Comparison of ENCODE assay signal across 24 cellular contexts in the genomic region with DNA sequence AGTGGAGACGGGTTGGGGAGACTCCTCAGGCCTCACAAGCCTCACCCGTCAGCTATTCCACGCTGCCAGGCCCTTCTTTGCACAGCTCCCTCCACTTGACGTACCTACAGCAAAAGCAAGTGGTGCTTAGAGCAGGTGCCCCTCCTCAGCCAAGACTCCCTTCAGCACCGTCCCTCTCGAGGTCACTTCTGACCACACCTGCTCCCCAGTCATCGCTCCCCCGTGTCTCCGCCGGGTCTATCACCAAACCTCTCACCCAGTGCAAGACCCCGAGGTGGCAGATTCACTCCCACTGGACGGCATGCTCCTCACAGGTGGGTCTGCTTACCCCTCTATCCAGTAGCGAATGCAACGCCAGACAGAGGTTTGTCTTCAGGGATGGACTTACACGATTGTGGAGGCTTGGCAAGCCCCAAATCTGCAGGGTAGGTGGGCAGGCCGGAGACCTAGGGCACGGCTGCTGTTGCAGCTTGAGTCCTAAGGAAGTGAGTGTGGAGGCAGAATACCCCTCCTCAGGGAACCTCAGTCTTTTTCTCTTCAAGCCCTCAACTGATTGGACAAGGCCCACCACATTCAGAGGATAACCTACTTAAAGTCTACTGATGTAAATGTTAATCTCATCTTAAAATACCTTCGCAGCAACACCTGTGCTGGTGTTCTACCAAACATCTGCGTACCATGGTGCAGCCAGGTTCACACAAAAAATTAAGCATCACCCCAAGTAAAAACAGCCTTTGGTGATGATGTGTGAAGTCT. TPM values are rescaled to one million over a fixed set of nuclear protein-coding genes. Genes with fewer than 3 reads are reported as not detected.
DNase-seq lines count a peak whose midpoint lies in the region; ATAC-seq, FAIRE-seq and TF ChIP-seq lines count a peak whose summit lies in the region.
"Had no signal": no experiment of that assay in that cellular context is flagged by ENCODE, and none has a peak within 500 bp of the region (broad histone marks: within the 10 kb centered on the region; RNA-seq: fewer than 3 reads in every experiment).

No MANE protein-coding gene starts in this region.

- TF ChIP-seq EP300 in H1 (IDR thresholded peaks at IDR 0.05; ENCODE audit: borderline replicate concordance in 1 of 2, low read depth in 2 of 2, low read length in 2 of 2): no peak
- TF ChIP-seq EP300 in tibial nerve (IDR thresholded peaks at IDR 0.05): no peak

- H4K8ac ChIP-seq in H1 (ENCODE audit: extremely low read depth, insufficient read depth, low read length) (no peak overlapping the region), neuronal stem cell (ENCODE audit: low read depth, low read length) (no peak overlapping the region)

- no peak overlapping the region for H2AFZ ChIP-seq in H1 (ENCODE audit: low read length)
- no peak overlapping the region for H2AFZ ChIP-seq in neuronal stem cell (ENCODE audit: low read length)

- H3K79me2 ChIP-seq in H1 (ENCODE audit: control insufficient read depth in 1 of 2, insufficient read depth in 2 of 2, low read length in 2 of 2): no peaks in the 10 kb centered on the region

- no peak overlapping the region for H3K56ac ChIP-seq in H1 (replicated peaks; ENCODE audit: insufficient read length, low read depth, low read length)

- TF ChIP-seq POLR2A in H1 (IDR thresholded peaks at IDR 0.05; ENCODE audit: control extremely low read depth in 1 of 2, low read depth in 2 of 2, low read length in 2 of 2) (no peak), tibial nerve (IDR thresholded peaks at IDR 0.05) (no peak)

- H3K27me3 ChIP-seq in H1 (replicated peaks in 1 of 4; ENCODE audit: control insufficient read depth in 3 of 4, extremely low read depth in 1 of 4, insufficient read depth in 3 of 4, low read length in 3 of 4) (peaks cover 0 to 21% (median 15%) of the 10 kb centered on the region in 4 experiments; a peak in 6 of 7 replicates), neuronal stem cell (ENCODE audit: control insufficient read depth in 3 of 3, insufficient read depth in 3 of 3, low read depth in 1 of 3, low read length in 3 of 3) (peaks cover 0 to 26% (median 14%) of the 10 kb centered on the region in 3 experiments), upper lobe of right lung (peaks cover 17% of the 10 kb centered on the region), tibial nerve (peaks cover 0 to 41% of the 10 kb centered on the region in 2 donors)

- no peaks in the 10 kb centered on the region for H4K20me1 ChIP-seq in H1 (replicated peaks in 1 of 2; ENCODE audit: control insufficient read depth in 1 of 2, insufficient read depth in 2 of 2, low read length in 2 of 2)

- intact Hi-C loops in upper lobe of right lung (cut with DNase I): no loop called here

- H3K36me3 ChIP-seq in H1 (ENCODE audit: control insufficient read depth in 2 of 4, insufficient read depth in 4 of 4, low read length in 3 of 4): no peaks in the 10 kb centered on the region
- H3K36me3 ChIP-seq in neuronal stem cell (replicated peaks in 1 of 2; ENCODE audit: control insufficient read depth in 2 of 2, insufficient read depth in 2 of 2, low read length in 2 of 2): no peaks in the 10 kb centered on the region
- no peaks in the 10 kb centered on the region for H3K36me3 ChIP-seq in upper lobe of right lung
- H3K36me3 ChIP-seq in tibial nerve: no peaks in the 10 kb centered on the region
- H3K36me3 ChIP-seq: BE2C had no signal

- H4K91ac ChIP-seq in H1 (replicated peaks; ENCODE audit: insufficient read length, low read length): no peak overlapping the region
- no peak overlapping the region for H4K91ac ChIP-seq in neuronal stem cell (ENCODE audit: low read depth, low read length, poor library complexity)

- H3K4me1 ChIP-seq in H1 (replicated peaks in 1 of 4; ENCODE audit: control insufficient read depth in 3 of 4, insufficient read depth in 4 of 4, low read length in 3 of 4) (peaks cover 0 to 9% (median 5%) of the 10 kb centered on the region in 4 experiments; a peak in 3 of 7 replicates), neuronal stem cell (ENCODE audit: control insufficient read depth in 2 of 2, insufficient read depth in 1 of 2, low read depth in 1 of 2, low read length in 2 of 2) (peaks cover 0 to 2% of the 10 kb centered on the region in 2 donors), upper lobe of right lung (peaks cover 4% of the 10 kb centered on the region), tibial nerve (peaks cover 0 to 13% (median 6%) of the 10 kb centered on the region in 4 donors)
- H3K4me1 ChIP-seq: BE2C had no signal

- no peak for TF ChIP-seq CTCF in VCaP (conservative IDR thresholded peaks at IDR 0.05)
- no peak for TF ChIP-seq CTCF in H1 (IDR thresholded peaks at IDR 0.05; ENCODE audit: control extremely low read depth in 1 of 3, insufficient read depth in 1 of 3, low read depth in 1 of 3, low read length in 3 of 3)
- TF ChIP-seq CTCF in upper lobe of right lung (IDR thresholded peaks at IDR 0.05): no peak
- TF ChIP-seq CTCF in tibial nerve (IDR thresholded peaks at IDR 0.05): no peak

- H3K14ac ChIP-seq in H1 (ENCODE audit: insufficient read length) (no peak overlapping the region), neuronal stem cell (ENCODE audit: low read length) (no peak overlapping the region)

- H3K9me3 ChIP-seq in H1 (ENCODE audit: insufficient read depth in 2 of 2, low read depth in 1 of 2, low read length in 1 of 2): no peaks in the 10 kb centered on the region
- H3K9me3 ChIP-seq in neuronal stem cell (replicated peaks in 1 of 2; ENCODE audit: control insufficient read depth in 2 of 2, insufficient read depth in 1 of 2, low read depth in 1 of 2, low read length in 2 of 2): no peaks in the 10 kb centered on the region
- H3K9me3 ChIP-seq in upper lobe of right lung: no peaks in the 10 kb centered on the region
- no peaks in the 10 kb centered on the region for H3K9me3 ChIP-seq in tibial nerve
- H3K9me3 ChIP-seq: BE2C had no signal

- peaks cover 5% of the 10 kb centered on the region; the same call in 1 of the 2 replicates for H3K23me2 ChIP-seq in H1 (ENCODE audit: low read depth, low read length)

- WGBS in H1 (ENCODE audit: extremely low coverage in 1 of 2, insufficient coverage in 1 of 2, insufficient read length in 1 of 2, insufficient replicate concordance in 2 of 2, low coverage in 1 of 2, low lambda C conversion rate in 2 of 2, missing lambda C conversion rate in 1 of 2), 2 experiments: 91% methylated on average over 19 of the region's 19 CpGs; no CpG with 5 or more reads in 1 of the 2 experiments
- no CpG with 5 or more reads among the region's 19 CpGs for WGBS in neuronal stem cell (ENCODE audit: extremely low coverage in 2 of 2, insufficient read length in 2 of 2, insufficient replicate concordance in 1 of 2), 2 donors
- WGBS in tibial nerve, 2 donors: 94 to 96% methylated on average over 19 of the region's 19 CpGs

- H3K4ac ChIP-seq in H1 (replicated peaks; ENCODE audit: insufficient read length, low read depth, low read length) (no peak overlapping the region), neuronal stem cell (ENCODE audit: low read length) (no peak overlapping the region)

- H2BK12ac ChIP-seq in H1 (ENCODE audit: low read depth, low read length) (no peak overlapping the region), neuronal stem cell (ENCODE audit: low read length) (no peak overlapping the region)

- ATAC-seq in upper lobe of right lung: peak; percentile 26
- ATAC-seq: HCT116 had no signal

- TF ChIP-seq RAD21 in H1 (IDR thresholded peaks at IDR 0.05 in 1 of 2, conservative IDR thresholded peaks at IDR 0.05 in 1 of 2; ENCODE audit: low read depth in 2 of 2, low read length in 2 of 2): no peak

- no peak overlapping the region for H2AK5ac ChIP-seq in H1 (ENCODE audit: low read depth, low read length)
- H2AK5ac ChIP-seq in neuronal stem cell (ENCODE audit: low read depth, low read length): peak overlapping the region; percentile 64

- no peak overlapping the region for H3K18ac ChIP-seq in H1 (ENCODE audit: extremely low read depth, low read length)
- H3K18ac ChIP-seq in neuronal stem cell (ENCODE audit: low read length): no peak overlapping the region

- H2BK20ac ChIP-seq in H1 (ENCODE audit: low read length): no peak overlapping the region

- H3K4me2 ChIP-seq in H1 (ENCODE audit: insufficient read depth in 1 of 2, low read depth in 2 of 2, low read length in 2 of 2) (no peak overlapping the region; a peak in 1 of 4 replicates), neuronal stem cell (ENCODE audit: insufficient read depth, low read length, poor library complexity, severe bottlenecking) (no peak overlapping the region)

- no peaks in the 10 kb centered on the region for H3K79me1 ChIP-seq in H1 (ENCODE audit: low read depth, low read length)
- no peaks in the 10 kb centered on the region for H3K79me1 ChIP-seq in neuronal stem cell (ENCODE audit: low read depth, low read length)

- H3K27ac ChIP-seq in VCaP (peak overlapping the region; percentile 74; the same call in 1 of the 2 replicates), H1 (ENCODE audit: low read depth, low read length) (no peak overlapping the region), neuronal stem cell (replicated peaks; ENCODE audit: low read length) (no peak overlapping the region), upper lobe of right lung (no peak overlapping the region), tibial nerve (no peak overlapping the region)

- CTCF ChIA-PET in H1 (lab: Charles Lee; ENCODE audit: partially characterized antibody): interaction anchor here (0.7 to 1.4 kb wide), 4 partner anchors 60 to 180 kb away, joined by 3 read pairs; no protein-coding TSS in a partner anchor

- no peak overlapping the region for H4K5ac ChIP-seq in H1 (ENCODE audit: insufficient read length, low read depth, low read length)

- peak overlapping the region; percentile 40; the same call in 1 of the 2 replicates for H2BK15ac ChIP-seq in H1 (ENCODE audit: low read length)
- H2BK15ac ChIP-seq in neuronal stem cell (ENCODE audit: low read length): no peak overlapping the region

- no peak overlapping the region for H3K4me3 ChIP-seq in H1 (ENCODE audit: extremely low read depth in 1 of 4, insufficient read depth in 2 of 4, low read depth in 3 of 4, low read length in 4 of 4)
- H3K4me3 ChIP-seq in neuronal stem cell (ENCODE audit: low read length in 2 of 2): no peak overlapping the region
- no peak overlapping the region for H3K4me3 ChIP-seq in upper lobe of right lung
- no peak overlapping the region for H3K4me3 ChIP-seq in tibial nerve

- H2BK5ac ChIP-seq in H1 (ENCODE audit: low read depth, low read length) (no peak overlapping the region), neuronal stem cell (ENCODE audit: low read length) (no peak overlapping the region)

- no peak for FAIRE-seq in H1 (lab: Jason Lieb, UNC)
- FAIRE-seq: GM12891, GM18507, HTR-8/SVneo had no signal

- no peak overlapping the region for H3K9ac ChIP-seq in H1 (replicated peaks in 1 of 4; ENCODE audit: extremely low read depth in 1 of 4, low read depth in 3 of 4, low read length in 3 of 4)
- H3K9ac ChIP-seq in neuronal stem cell (ENCODE audit: low read depth, low read length, poor library complexity): no peak overlapping the region

- POLR2A ChIA-PET in H1 (lab: Charles Lee; ENCODE audit: partially characterized antibody): interaction anchor here (0.6 kb wide), 1 partner anchor 271 kb away, joined by 5 read pairs; no protein-coding TSS in a partner anchor

- DNase-seq in H1 (ENCODE audit: low read depth in 1 of 2, low spot score in 2 of 2) (no peak), neuronal stem cell (ENCODE audit: low spot score) (no peak), upper lobe of right lung (no peak), tibial nerve (ENCODE audit: low spot score in 2 of 2) (no peak), KG1 (lab: John Stamatoyannopoulos, UW) (no peak), AG20443 (ENCODE audit: low spot score) (no peak)
- DNase-seq: BE2C; C1 segment of cervical spinal cord; CD4-positive, CD25-positive, alpha-beta regulatory T cell; CD8-positive, alpha-beta memory T cell; COR-L47; DMS 273 treated with DMSO at 0.1 percent for 48 hours; DND-41; EL; IMR-90 had no signal

- H2BK120ac ChIP-seq in H1 (replicated peaks; ENCODE audit: low read depth, low read length) (no peak overlapping the region), neuronal stem cell (ENCODE audit: low read depth, low read length) (no peak overlapping the region)

- H3K23ac ChIP-seq in H1 (ENCODE audit: insufficient read length): no peak overlapping the region
- H3K23ac ChIP-seq in neuronal stem cell (ENCODE audit: low read depth, low read length, poor library complexity): no peak overlapping the region

RNA-seq across cellular contexts. Expression of a gene that starts 14.5 kb away (rescaled TPM):
- total RNA-seq in H1 (2021; fragmentation: NEBNext Ultra II Directional; extraction: Animal tissue kit (Norgen Biotek cat#: 25700)): 0.35 TPM in 1 of 2 replicates, not detected in the other
- polyA plus RNA-seq in H1 (2011; rRNA removed): 0.28 and 0.32 TPM in 2 replicates
- 0.22 TPM for polyA plus RNA-seq in H1 (2011; cell fraction: cytosol; rRNA removed)
- polyA plus RNA-seq in H1 (2011; cell fraction: nucleus; rRNA removed): 0.17 TPM
- polyA plus RNA-seq in H1 (2012, experiment 1 of 2): not detected in 4 replicates
- not detected for polyA plus RNA-seq in H1 (2012, experiment 2 of 2)
- 0.08 TPM for polyA plus RNA-seq in H1 (2013, experiment 1 of 2)
- polyA plus RNA-seq in H1 (2013, experiment 2 of 2): 0.09 TPM
- polyA minus RNA-seq in H1 (2011; rRNA and poly(A)+ RNA removed): not detected in 2 replicates
- polyA minus RNA-seq in H1 (2011; cell fraction: cytosol; rRNA and poly(A)+ RNA removed): not detected
- not detected for polyA minus RNA-seq in H1 (2011; cell fraction: nucleus; rRNA and poly(A)+ RNA removed)
- polyA plus RNA-seq in neuronal stem cell (2013, experiment 1 of 2): not detected
- polyA plus RNA-seq in neuronal stem cell (2013, experiment 2 of 2): not detected
- total RNA-seq in upper lobe of right lung (0.49 TPM), tibial nerve (not detected)
- total RNA-seq: A172; CD4-positive, CD25-positive, alpha-beta regulatory T cell; CD8-positive, alpha-beta memory T cell; G401; GM23338; H7; IMR-90 had no signal
- polyA plus RNA-seq: CD4-positive, CD25-positive, alpha-beta regulatory T cell; CD8-positive, alpha-beta memory T cell; GM23338; IMR-90 had no signal
